In genomic region chr16:86085795-86086194, GRCh38 we compare ENCODE assay signal across 19 cellular contexts.
"Had no signal": no experiment of that assay in that cellular context is flagged by ENCODE, and none has a peak within 500 bp of the region (broad histone marks: within the 10 kb centered on the region; RNA-seq: fewer than 3 reads in every experiment).

No MANE protein-coding gene starts in this region.

- H3K27me3 Mint-ChIP-seq: activated CD4-positive, alpha-beta T cell treated with anti-CD3 and anti-CD28 coated beads, Interleukin-2, amount 10 ng/mL, durations not matched to agents 24 days and 14 days; activated naive CD4-positive, alpha-beta T cell treated with anti-CD3 and anti-CD28 coated beads, Interleukin-2, amount 50 U/mL, for 24 hours had no signal

- FAIRE-seq: colon had no signal

- H3K9me3 Mint-ChIP-seq: activated CD4-positive, alpha-beta T cell treated with anti-CD3 and anti-CD28 coated beads, Interleukin-2, amount 10 ng/mL, durations not matched to agents 24 days and 14 days; activated naive CD4-positive, alpha-beta T cell treated with anti-CD3 and anti-CD28 coated beads, Interleukin-2, amount 50 U/mL, for 24 hours; natural killer cell had no signal

- H3K27me3 ChIP-seq: cardiac muscle cell, thyroid gland had no signal

- ATAC-seq: natural killer cell had no signal

- H3K27ac Mint-ChIP-seq: activated CD4-positive, alpha-beta T cell treated with anti-CD3 and anti-CD28 coated beads, Interleukin-2, amount 10 ng/mL, durations not matched to agents 24 days and 14 days; activated naive CD4-positive, alpha-beta T cell treated with anti-CD3 and anti-CD28 coated beads, Interleukin-2, amount 50 U/mL, for 24 hours; natural killer cell had no signal

- H3K9ac ChIP-seq: parathyroid adenoma had no signal

- H3K9me3 ChIP-seq: neutrophil, thyroid gland had no signal

- DNase-seq: activated CD4-positive, alpha-beta T cell treated with anti-CD3 and anti-CD28 coated beads, Interleukin-2, amount 10 ng/mL, durations not matched to agents 24 days and 14 days; activated CD8-positive, alpha-beta memory T cell treated with anti-CD3 and anti-CD28 coated beads for 24 hours; activated CD8-positive, alpha-beta memory T cell treated with anti-CD3 and anti-CD28 coated beads, Interleukin-2, amount 50 U/mL, for 48 hours; activated gamma-delta T cell; activated T-cell treated with anti-CD3 and anti-CD28 coated beads, Interleukin-2, amount 50 U/mL, for 48 hours; amniotic stem cell; natural killer cell; stimulated activated CD4-positive, alpha-beta T cell treated with anti-CD3 and anti-CD28 coated beads, Interleukin-12 subunit alpha, Interleukin-12 subunit beta, amount 100 ng/mL, for 4 hours; stimulated activated CD4-positive, alpha-beta T cell treated with anti-CD3 and anti-CD28 coated beads, Interleukin-1b, Interleukin-23, amount 100 ng/mL, for 48 hours; stimulated activated CD8-positive, alpha-beta memory T cell treated with anti-CD3 and anti-CD28 coated beads, Interleukin-4, amount 100 ng/mL, for 48 hours; stimulated activated naive CD4-positive, alpha-beta T cell; T-helper 9 cell; thyroid gland had no signal

- H3K79me2 ChIP-seq: parathyroid adenoma had no signal

- H2AFZ ChIP-seq: parathyroid adenoma had no signal

- H3K4me1 ChIP-seq: parathyroid adenoma, thyroid gland had no signal

- H3K27ac ChIP-seq: cardiac muscle cell, dorsolateral prefrontal cortex, neutrophil, parathyroid adenoma, thyroid gland had no signal

- H3K4me3 ChIP-seq: cardiac muscle cell, dorsolateral prefrontal cortex, thyroid gland had no signal

- H3K4me3 Mint-ChIP-seq: activated CD4-positive, alpha-beta T cell treated with anti-CD3 and anti-CD28 coated beads, Interleukin-2, amount 10 ng/mL, durations not matched to agents 24 days and 14 days; activated naive CD4-positive, alpha-beta T cell treated with anti-CD3 and anti-CD28 coated beads, Interleukin-2, amount 50 U/mL, for 24 hours; natural killer cell had no signal

- H3K36me3 Mint-ChIP-seq: activated naive CD4-positive, alpha-beta T cell treated with anti-CD3 and anti-CD28 coated beads, Interleukin-2, amount 50 U/mL, for 24 hours; natural killer cell had no signal

- H3K36me3 ChIP-seq: cardiac muscle cell, neutrophil, thyroid gland had no signal

- H3K4me1 Mint-ChIP-seq: activated naive CD4-positive, alpha-beta T cell treated with anti-CD3 and anti-CD28 coated beads, Interleukin-2, amount 50 U/mL, for 24 hours had no signal
